18 cellular contexts compared by ENCODE assay signal in genomic region chr2:7020468-7020867, GRCh38.
DNase-seq lines count a peak whose midpoint lies in the region; ATAC-seq and TF ChIP-seq lines count a peak whose summit lies in the region.
"Had no signal": no experiment of that assay in that cellular context is flagged by ENCODE, and none has a peak within 500 bp of the region (broad histone marks: within the 10 kb centered on the region; RNA-seq: fewer than 3 reads in every experiment).

No MANE protein-coding gene starts in this region.

- WGBS in body of pancreas, 2 donors = 59 to 61% methylated on average over 7 to 8 of the region's 8 CpGs

- intact Hi-C loops in body of pancreas (cut with DNase I) = loop anchor here (10.0 kb wide), 1 partner anchor 46 kb away; no protein-coding TSS in a partner anchor

- H3K9me3 ChIP-seq in body of pancreas = no peaks in the 10 kb centered on the region
- H3K9me3 ChIP-seq: BLaER1 treated with 17β-estradiol and CSF1 and Interleukin-3, amounts not matched to agents 10 nM and 100 nM had no signal

- CTCF ChIA-PET in RWPE1 (lab: Yijun Ruan, JAX) = no interaction called here

- TF ChIP-seq POLR2A in body of pancreas (IDR thresholded peaks at IDR 0.05) = no peak

- DNase-seq in NCI-H1092 treated with DMSO at 0.1 percent for 48 hours (lab: John Stamatoyannopoulos, UW) (peak; percentile 16), NCI-H1092 (lab: John Stamatoyannopoulos, UW) (no peak), COLO668 (lab: John Stamatoyannopoulos, UW; ENCODE audit: unreplicated experiment) (peak; percentile 27), body of pancreas (peak in 3 of 4 donors; percentile 65 to 82 (median 74)), osteocyte (ENCODE audit: extremely low spot score, unreplicated experiment) (peak; percentile 82), RWPE1 (ENCODE audit: low spot score) (no peak), GOT3 (lab: John Stamatoyannopoulos, UW) (no peak), germinal center (ENCODE audit: low spot score) (no peak)
- DNase-seq: 8988T, DMS 273 treated with DMSO at 0.1 percent for 48 hours, NCI-H187 treated with DMSO at 0.1 percent for 48 hours, NCI-H774, SHP77 had no signal

- peaks cover 0 to 1% of the 10 kb centered on the region in 2 donors for H3K36me3 ChIP-seq in body of pancreas (replicated peaks in 1 of 2; ENCODE audit: insufficient read depth in 1 of 2, low read depth in 2 of 2)

- no peak overlapping the region for H3K27ac Mint-ChIP-seq in osteocyte (ENCODE audit: unreplicated experiment)

- ATAC-seq in body of pancreas = no peak
- ATAC-seq: GM12878, K562, Panc1, SK-N-SH treated with all-trans-retinoic acid at 6 μM for 48 hours had no signal

- POLR2A ChIA-PET in RWPE1 (lab: Yijun Ruan, JAX; ENCODE audit: low non-redundant PET) = no interaction called here

- H3K4me3 ChIP-seq in body of pancreas = no peak overlapping the region
- H3K4me3 ChIP-seq: BLaER1 treated with 17β-estradiol and CSF1 and Interleukin-3, amounts not matched to agents 10 nM and 100 nM; GM12878; K562 had no signal

- no peak overlapping the region for H3K4me3 Mint-ChIP-seq in osteocyte (ENCODE audit: unreplicated experiment)

- H3K4me1 ChIP-seq in body of pancreas = peaks cover 90% of the 10 kb centered on the region

- no peaks in the 10 kb centered on the region for H3K9me3 Mint-ChIP-seq in osteocyte (ENCODE audit: unreplicated experiment)

- H3K27ac ChIP-seq in body of pancreas (peak overlapping the region; percentile 67 to 87 (median 84)), RWPE1 (no peak overlapping the region)
- H3K27ac ChIP-seq: BLaER1 treated with 17β-estradiol and CSF1 and Interleukin-3, amounts not matched to agents 10 nM and 100 nM had no signal

- H3K27me3 Mint-ChIP-seq in osteocyte (ENCODE audit: unreplicated experiment) = no peaks in the 10 kb centered on the region

- peaks cover 4% of the 10 kb centered on the region for H3K36me3 Mint-ChIP-seq in osteocyte (ENCODE audit: unreplicated experiment)

- H3K27me3 ChIP-seq in body of pancreas = no peaks in the 10 kb centered on the region
- H3K27me3 ChIP-seq: BLaER1 treated with 17β-estradiol and CSF1 and Interleukin-3, amounts not matched to agents 10 nM and 100 nM had no signal

- H3K4me1 Mint-ChIP-seq in osteocyte (ENCODE audit: unreplicated experiment) = peaks cover 20% of the 10 kb centered on the region

- no peak for TF ChIP-seq CTCF in body of pancreas (IDR thresholded peaks at IDR 0.05)
- TF ChIP-seq CTCF in osteocyte (IDR thresholded peaks at IDR 0.05) = no peak
- TF ChIP-seq CTCF in RWPE1 (conservative IDR thresholded peaks at IDR 0.05; ENCODE audit: low read depth) = no peak

Comparison
In these comparisons a context has a peak if more than half of its experiments do, and no peak if none do; other contexts are left out.
1. DNase-seq: peak in NCI-H1092 treated with DMSO at 0.1 percent for 48 hours (single experiment), COLO668 (single experiment), body of pancreas (3 of 4) and osteocyte (single experiment); none in NCI-H1092 (single experiment), RWPE1 (single experiment), GOT3 (single experiment) and germinal center (single experiment).